ENCODE assay signal across 20 cellular contexts in genomic region chr10:35492387-35493195, GRCh38.
DNase-seq lines count a peak whose midpoint lies in the region; ATAC-seq and TF ChIP-seq lines count a peak whose summit lies in the region.
"Had no signal": no experiment of that assay in that cellular context is flagged by ENCODE, and none has a peak within 500 bp of the region (broad histone marks: within the 10 kb centered on the region; RNA-seq: fewer than 3 reads in every experiment).

No MANE protein-coding gene starts in this region.

- H3K27me3 Mint-ChIP-seq in Caco-2 (ENCODE audit: insufficient read depth, unreplicated experiment) (no peaks in the 10 kb centered on the region), brain (no peaks in the 10 kb centered on the region)
- H3K27me3 Mint-ChIP-seq in T-helper 2 cell treated with Interferon-gamma antibody and Interleukin-4, amounts not matched to agents 5 μg/mL and 100 μg/mL, for 36 hours (ENCODE audit: low read depth): no peaks in the 10 kb centered on the region

- TF ChIP-seq CTCF in Caco-2 (IDR thresholded peaks at IDR 0.05; ENCODE audit: insufficient read depth in 1 of 2, low read depth in 1 of 2, low read length in 1 of 2, severe bottlenecking in 1 of 2, unreplicated experiment in 1 of 2) (no peak), brain (conservative IDR thresholded peaks at IDR 0.05) (no peak), mucosa of descending colon (IDR thresholded peaks at IDR 0.05) (no peak)

- ATAC-seq in mucosa of descending colon: peak; percentile 41
- ATAC-seq: activated CD8-positive, alpha-beta T cell treated with anti-CD3 and anti-CD28 coated beads, Interleukin-2, amount 10 ng/mL, durations not matched to agents 7 days and 5 days had no signal

- H3K4me1 Mint-ChIP-seq in Caco-2 (ENCODE audit: low read depth, unreplicated experiment) (peaks cover 13% of the 10 kb centered on the region), brain (peaks cover 40% of the 10 kb centered on the region)
- H3K4me1 Mint-ChIP-seq in T-helper 2 cell treated with Interferon-gamma antibody and Interleukin-4, amounts not matched to agents 5 μg/mL and 100 μg/mL, for 36 hours (ENCODE audit: low read depth): peaks cover 14% of the 10 kb centered on the region

- DNase-seq in Caco-2: no peak
- DNase-seq in mucosa of descending colon: no peak
- no peak for DNase-seq in T-helper 2 cell treated with Interferon-gamma antibody and Interleukin-4, amounts not matched to agents 5 μg/mL and 100 μg/mL, for 36 hours (ENCODE audit: low spot score)
- DNase-seq in amygdala (lab: John Stamatoyannopoulos, UW): no peak
- DNase-seq in foreskin melanocyte: no peak
- DNase-seq in cerebellar nuclear complex (lab: John Stamatoyannopoulos, UW): no peak
- DNase-seq: activated CD8-positive, alpha-beta T cell treated with anti-CD3 and anti-CD28 coated beads, Interleukin-2, amount 10 ng/mL, durations not matched to agents 7 days and 5 days; cortex of kidney; GF-D8; GOT3; head of caudate nucleus; islet precursor cell; midbrain; NCI-H1694 treated with DMSO at 0.1 percent for 48 hours; nucleus accumbens; RPMI8226; sigmoid colon had no signal

- no peaks in the 10 kb centered on the region for H3K36me3 ChIP-seq in Caco-2 (ENCODE audit: control insufficient read depth, insufficient read depth, low read length)
- no peaks in the 10 kb centered on the region for H3K36me3 ChIP-seq in mucosa of descending colon (ENCODE audit: low read depth)
- H3K36me3 ChIP-seq: sigmoid colon had no signal

- H3K9me3 ChIP-seq in Caco-2 (no peaks in the 10 kb centered on the region), mucosa of descending colon (no peaks in the 10 kb centered on the region)
- H3K9me3 ChIP-seq: sigmoid colon had no signal

- H3K27ac Mint-ChIP-seq in Caco-2 (ENCODE audit: unreplicated experiment): peak overlapping the region; percentile 8
- peak overlapping the region in 4 of 5 experiments; percentile 33 to 74 (median 70) for H3K27ac Mint-ChIP-seq in brain
- H3K27ac Mint-ChIP-seq in T-helper 2 cell treated with Interferon-gamma antibody and Interleukin-4, amounts not matched to agents 5 μg/mL and 100 μg/mL, for 36 hours: no peak overlapping the region
- H3K27ac Mint-ChIP-seq: activated CD8-positive, alpha-beta T cell treated with anti-CD3 and anti-CD28 coated beads, Interleukin-2, amount 10 ng/mL, durations not matched to agents 7 days and 5 days; activated T-helper 1 cell treated with anti-CD3 and anti-CD28 coated beads, Interleukin-12 subunit alpha, Interleukin-12 subunit beta, Interleukin-2, Interleukin-4 antibody, amounts not matched to agents 30 ng/mL and 10 ng/mL and 1 ng/mL, durations not matched to agents 14 hours and 24 hours and 36 hours had no signal

- H3K4me1 ChIP-seq in Caco-2: no peaks in the 10 kb centered on the region
- peaks cover 15% of the 10 kb centered on the region for H3K4me1 ChIP-seq in mucosa of descending colon (ENCODE audit: low read depth)

- no TSS peak for BruUV-seq in Caco-2 (replicated peaks; lab: Mats Ljungman, UMichigan)

- TF ChIP-seq RAD21 in Ishikawa (IDR thresholded peaks at IDR 0.05; ENCODE audit: low read depth): no peak

- CTCF ChIA-PET in Caco-2 (lab: Charles Lee): no interaction called here

- H3K27me3 ChIP-seq in Caco-2 (replicated peaks; ENCODE audit: control insufficient read depth, insufficient read depth, low read length): no peaks in the 10 kb centered on the region
- H3K27me3 ChIP-seq: sigmoid colon had no signal

- H3K4me3 Mint-ChIP-seq in Caco-2 (ENCODE audit: unreplicated experiment) (no peak overlapping the region), brain (peak overlapping the region in 1 of 5 experiments; percentile 12)
- no peak overlapping the region for H3K4me3 Mint-ChIP-seq in T-helper 2 cell treated with Interferon-gamma antibody and Interleukin-4, amounts not matched to agents 5 μg/mL and 100 μg/mL, for 36 hours
- H3K4me3 Mint-ChIP-seq: activated CD8-positive, alpha-beta T cell treated with anti-CD3 and anti-CD28 coated beads, Interleukin-2, amount 10 ng/mL, durations not matched to agents 7 days and 5 days; activated T-helper 1 cell treated with anti-CD3 and anti-CD28 coated beads, Interleukin-12 subunit alpha, Interleukin-12 subunit beta, Interleukin-2, Interleukin-4 antibody, amounts not matched to agents 30 ng/mL and 10 ng/mL and 1 ng/mL, durations not matched to agents 14 hours and 24 hours and 36 hours had no signal

- H3K9me3 Mint-ChIP-seq in Caco-2 (ENCODE audit: unreplicated experiment) (no peaks in the 10 kb centered on the region), brain (no peaks in the 10 kb centered on the region)
- no peaks in the 10 kb centered on the region for H3K9me3 Mint-ChIP-seq in T-helper 2 cell treated with Interferon-gamma antibody and Interleukin-4, amounts not matched to agents 5 μg/mL and 100 μg/mL, for 36 hours
- H3K9me3 Mint-ChIP-seq: activated T-helper 1 cell treated with anti-CD3 and anti-CD28 coated beads, Interleukin-12 subunit alpha, Interleukin-12 subunit beta, Interleukin-2, Interleukin-4 antibody, amounts not matched to agents 30 ng/mL and 10 ng/mL and 1 ng/mL, durations not matched to agents 14 hours and 24 hours and 36 hours had no signal

- intact Hi-C loops in Caco-2 (cut with micrococcal nuclease; ENCODE audit: unreplicated experiment) (no loop called here), mucosa of descending colon (cut with DNase I, micrococcal nuclease) (no loop called here)

- POLR2A ChIA-PET in Caco-2 (lab: Charles Lee): interaction anchor here (0.7 kb wide), 1 partner anchor 10 kb away, joined by 3 read pairs; no protein-coding TSS in a partner anchor

- H3K36me3 Mint-ChIP-seq in Caco-2 (ENCODE audit: insufficient read depth, unreplicated experiment): peaks cover 11% of the 10 kb centered on the region
- peaks cover 33% of the 10 kb centered on the region for H3K36me3 Mint-ChIP-seq in brain
- H3K36me3 Mint-ChIP-seq in T-helper 2 cell treated with Interferon-gamma antibody and Interleukin-4, amounts not matched to agents 5 μg/mL and 100 μg/mL, for 36 hours (ENCODE audit: low read depth): no peaks in the 10 kb centered on the region

- TF ChIP-seq EP300 in Ishikawa (IDR thresholded peaks at IDR 0.05; ENCODE audit: borderline replicate concordance): no peak

- no peak overlapping the region for H3K4me3 ChIP-seq in Caco-2 (ENCODE audit: low read depth, low read length)
- H3K4me3 ChIP-seq in mucosa of descending colon: no peak overlapping the region
- H3K4me3 ChIP-seq: sigmoid colon had no signal

TF ChIP-seq in Ishikawa, 13 proteins besides CTCF, POLR2A, EP300 and RAD21:
- no peak for TF ChIP-seq CEBPB (IDR thresholded peaks at IDR 0.05)
- no peak for TF ChIP-seq ZBTB7A (IDR thresholded peaks at IDR 0.05; ENCODE audit: low read depth)
- TF ChIP-seq USF1 (IDR thresholded peaks at IDR 0.05): peak; percentile 51
